In genomic region chr1:26388791-26389445, GRCh38 we compare ENCODE assay signal across 1 cellular context.
TF ChIP-seq lines count a peak whose summit lies in the region.

No MANE protein-coding gene starts in this region.

TF ChIP-seq in H1, 55 proteins besides CTCF, POLR2A, EP300 and RAD21:
- TF ChIP-seq HDAC2 (IDR thresholded peaks at IDR 0.05; ENCODE audit: borderline replicate concordance in 1 of 2, low read depth in 2 of 2, low read length in 2 of 2) (no peak), SIRT6 (IDR thresholded peaks at IDR 0.05; ENCODE audit: low read length) (no peak), TAF7 (optimal IDR thresholded peaks at IDR 0.05; ENCODE audit: borderline replicate concordance, low read depth, low read length) (no peak), RXRA (IDR thresholded peaks at IDR 0.05; ENCODE audit: insufficient read depth, low read depth, low read length) (no peak), SAP30 (IDR thresholded peaks at IDR 0.05; ENCODE audit: insufficient read depth, insufficient replicate concordance, low read length) (no peak), TCF12 (IDR thresholded peaks at IDR 0.05; ENCODE audit: low read depth, low read length) (no peak), CTBP2 (IDR thresholded peaks at IDR 0.05; ENCODE audit: borderline replicate concordance, insufficient read depth, insufficient read length, low read length) (no peak), RNF2 (IDR thresholded peaks at IDR 0.05; ENCODE audit: borderline replicate concordance, low read depth, low read length, missing control alignments, poor library complexity, severe bottlenecking) (no peak), KDM4A (IDR thresholded peaks at IDR 0.05; ENCODE audit: low read depth, low read length, severe bottlenecking) (no peak), TAF1 (IDR thresholded peaks at IDR 0.05; ENCODE audit: low read depth, low read length) (no peak), TBP (IDR thresholded peaks at IDR 0.05; ENCODE audit: low read depth, low read length) (no peak), SIX5 (IDR thresholded peaks at IDR 0.05; ENCODE audit: low read depth, low read length) (no peak), NRF1 (IDR thresholded peaks at IDR 0.05; ENCODE audit: low read depth, low read length) (no peak), FOSL1 (IDR thresholded peaks at IDR 0.05; ENCODE audit: insufficient read depth, low read depth, low read length) (no peak), HDAC6 (IDR thresholded peaks at IDR 0.05; ENCODE audit: low read depth, low read length) (no peak), SP2 (IDR thresholded peaks at IDR 0.05; ENCODE audit: low read length) (no peak), BRCA1 (IDR thresholded peaks at IDR 0.05; ENCODE audit: low read depth, low read length) (no peak)
